19 cellular contexts compared by ENCODE assay signal in the genomic region with DNA sequence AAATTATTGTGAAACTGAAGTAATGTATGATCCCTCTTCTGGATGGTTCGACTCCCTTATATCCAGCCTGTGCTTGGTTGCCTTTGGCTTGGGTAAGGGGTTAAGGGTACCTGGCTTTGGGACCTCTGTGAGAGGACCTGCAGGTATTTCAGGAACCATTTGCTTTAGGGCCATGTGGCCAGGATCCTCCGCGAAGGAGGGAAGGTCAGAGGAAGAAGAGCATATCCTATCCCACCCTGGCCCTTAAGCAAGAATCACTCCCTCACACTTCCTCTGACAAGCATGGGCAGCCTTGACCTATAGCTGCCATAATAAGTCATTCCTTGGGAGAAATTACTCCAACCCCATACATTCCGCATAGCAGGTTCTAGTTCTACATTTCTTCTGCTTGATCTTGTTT. TPM values are rescaled to one million over a fixed set of nuclear protein-coding genes. Genes with fewer than 3 reads are reported as not detected.
DNase-seq lines count a peak whose midpoint lies in the region; ATAC-seq, FAIRE-seq and TF ChIP-seq lines count a peak whose summit lies in the region.
"Had no signal": no experiment of that assay in that cellular context is flagged by ENCODE, and none has a peak within 500 bp of the region (broad histone marks: within the 10 kb centered on the region; RNA-seq: fewer than 3 reads in every experiment).

No MANE protein-coding gene starts in this region.

- peak overlapping the region; percentile 93 for H3K27ac Mint-ChIP-seq in Calu3 (ENCODE audit: unreplicated experiment)
- H3K27ac Mint-ChIP-seq: activated naive CD4-positive, alpha-beta T cell treated with anti-CD3 and anti-CD28 coated beads, Interleukin-2, amount 50 U/mL, for 24 hours; activated T-cell treated with anti-CD3 and anti-CD28 coated beads, Interleukin-2, amount 50 U/mL, for 24 hours; stimulated activated naive CD8-positive, alpha-beta T cell treated with anti-CD3 and anti-CD28 coated beads, Interleukin-15, Interleukin-2, amounts not matched to agents 100 ng/mL and 50 ng/mL, for 24 hours had no signal

- no peaks in the 10 kb centered on the region for H4K20me1 ChIP-seq in keratinocyte (ENCODE audit: control insufficient read depth, extremely low read depth, insufficient read depth, low read length)

- H2BK15ac ChIP-seq in mesendoderm (replicated peaks; ENCODE audit: low read depth), result no peak overlapping the region

- H3K4me3 ChIP-seq in SJSA1 (no peak overlapping the region), keratinocyte (ENCODE audit: control insufficient read depth in 2 of 3, extremely low read depth in 1 of 3, insufficient read depth in 2 of 3, low read depth in 1 of 3, low read length in 3 of 3) (no peak overlapping the region), spleen (peak overlapping the region in 1 of 8 donors; percentile 39), mesendoderm (ENCODE audit: low read length) (no peak overlapping the region)
- H3K4me3 ChIP-seq: hepatocyte, ovary had no signal

- TF ChIP-seq POLR2A in spleen (IDR thresholded peaks at IDR 0.05), result no peak

- no peaks in the 10 kb centered on the region for H3K9me3 Mint-ChIP-seq in Calu3 (ENCODE audit: low read depth, unreplicated experiment)
- H3K9me3 Mint-ChIP-seq: activated naive CD4-positive, alpha-beta T cell treated with anti-CD3 and anti-CD28 coated beads, Interleukin-2, amount 50 U/mL, for 24 hours; activated T-cell treated with anti-CD3 and anti-CD28 coated beads, Interleukin-2, amount 50 U/mL, for 24 hours; stimulated activated naive CD8-positive, alpha-beta T cell treated with anti-CD3 and anti-CD28 coated beads, Interleukin-15, Interleukin-2, amounts not matched to agents 100 ng/mL and 50 ng/mL, for 24 hours had no signal

- no peak overlapping the region for H3K4me3 Mint-ChIP-seq in Calu3 (ENCODE audit: low read depth, unreplicated experiment)
- H3K4me3 Mint-ChIP-seq: activated naive CD4-positive, alpha-beta T cell treated with anti-CD3 and anti-CD28 coated beads, Interleukin-2, amount 50 U/mL, for 24 hours; activated T-cell treated with anti-CD3 and anti-CD28 coated beads, Interleukin-2, amount 50 U/mL, for 24 hours; stimulated activated naive CD8-positive, alpha-beta T cell treated with anti-CD3 and anti-CD28 coated beads, Interleukin-15, Interleukin-2, amounts not matched to agents 100 ng/mL and 50 ng/mL, for 24 hours had no signal

- H4K5ac ChIP-seq in mesendoderm (ENCODE audit: low read length), result no peak overlapping the region

- BruUV-seq in Calu3 (replicated peaks; lab: Mats Ljungman, UMichigan), result no TSS peak

- CTCF ChIA-PET in Calu3 (lab: Charles Lee), result no interaction called here

- no peak overlapping the region for H3K4ac ChIP-seq in mesendoderm (ENCODE audit: low read depth, low read length)

- in situ Hi-C loops in KBM-7 (cut with MboI; ENCODE audit: low pct_unique_long_range_greater_than_20kb, low sequenced_read_pairs), result no loop called here

- H4K8ac ChIP-seq in mesendoderm (ENCODE audit: low read depth, low read length), result no peak overlapping the region

- no peak overlapping the region for H2AK5ac ChIP-seq in mesendoderm (ENCODE audit: low read length)

- peaks cover 4% of the 10 kb centered on the region for H3K79me1 ChIP-seq in mesendoderm (ENCODE audit: low read length)

- peaks cover 2% of the 10 kb centered on the region for H3K9me1 ChIP-seq in keratinocyte (ENCODE audit: control insufficient read depth, extremely low read depth, insufficient read depth, low read length)

- H2BK5ac ChIP-seq in mesendoderm (ENCODE audit: low read length), result no peak overlapping the region

- H2AFZ ChIP-seq in keratinocyte (ENCODE audit: control insufficient read depth, low read length), result no peak overlapping the region
- H2AFZ ChIP-seq: hepatocyte had no signal

- peak overlapping the region; percentile 71; the same call in 1 of the 2 replicates for H3K27ac ChIP-seq in SJSA1
- H3K27ac ChIP-seq in keratinocyte (ENCODE audit: control insufficient read depth, insufficient read depth, low read length), result peak overlapping the region; percentile 6
- H3K27ac ChIP-seq in spleen, result peak overlapping the region in 7 of 8 donors; percentile 82 to 97 (median 87)
- H3K27ac ChIP-seq in mesendoderm (ENCODE audit: low read depth, low read length), result no peak overlapping the region
- H3K27ac ChIP-seq: ovary had no signal

- H3K4me1 Mint-ChIP-seq in Calu3 (ENCODE audit: low read depth, unreplicated experiment), result peaks cover 18% of the 10 kb centered on the region
- H3K4me1 Mint-ChIP-seq: activated naive CD4-positive, alpha-beta T cell treated with anti-CD3 and anti-CD28 coated beads, Interleukin-2, amount 50 U/mL, for 24 hours had no signal

- H3K4me1 ChIP-seq in SJSA1 (replicated peaks) (peaks cover 56% of the 10 kb centered on the region), keratinocyte (ENCODE audit: control insufficient read depth, extremely low read depth, insufficient read depth, low read length) (peaks cover 56% of the 10 kb centered on the region), spleen (peaks cover 15 to 90% (median 41%) of the 10 kb centered on the region in 6 donors), mesendoderm (ENCODE audit: control insufficient read depth, low read depth, low read length) (no peaks in the 10 kb centered on the region)

- H3K9me3 ChIP-seq in SJSA1 (replicated peaks), result no peaks in the 10 kb centered on the region
- H3K9me3 ChIP-seq in keratinocyte (ENCODE audit: control insufficient read depth, low read depth, low read length), result no peaks in the 10 kb centered on the region
- no peaks in the 10 kb centered on the region for H3K9me3 ChIP-seq in spleen
- H3K9me3 ChIP-seq: ovary had no signal

- H3K23ac ChIP-seq in mesendoderm (ENCODE audit: low read length), result no peak overlapping the region

- H3K36me3 Mint-ChIP-seq in Calu3 (ENCODE audit: insufficient read depth, unreplicated experiment), result peaks cover 9% of the 10 kb centered on the region
- H3K36me3 Mint-ChIP-seq: activated naive CD4-positive, alpha-beta T cell treated with anti-CD3 and anti-CD28 coated beads, Interleukin-2, amount 50 U/mL, for 24 hours had no signal

- FAIRE-seq in keratinocyte (lab: Jason Lieb, UNC), result no peak

- WGBS in spleen, 5 donors, result 55 to 75% (median 70%) methylated on average over 4 of the region's 4 CpGs
- WGBS in mesendoderm (ENCODE audit: extremely low coverage, insufficient coverage, low lambda C conversion rate), result no CpG with 5 or more reads among the region's 4 CpGs

- dilution Hi-C loops in keratinocyte (cut with MboI; ENCODE audit: extremely low pct_ligation_motif_present, low sequenced_read_pairs), result no loop called here

- no peak overlapping the region for H3K9ac ChIP-seq in keratinocyte (ENCODE audit: control insufficient read depth, extremely low read depth, insufficient read depth, low read length)
- H3K9ac ChIP-seq in mesendoderm (ENCODE audit: low read length), result no peak overlapping the region

- H3K27me3 ChIP-seq in SJSA1 (replicated peaks) (no peaks in the 10 kb centered on the region), keratinocyte (ENCODE audit: control insufficient read depth, extremely low read depth, insufficient read depth, low read length) (no peaks in the 10 kb centered on the region), spleen (replicated peaks in 1 of 7) (no peaks in the 10 kb centered on the region), mesendoderm (ENCODE audit: insufficient read depth, low read length, poor library complexity) (no peaks in the 10 kb centered on the region)
- H3K27me3 ChIP-seq: brain microvascular endothelial cell, hepatocyte, ovary had no signal

- no peak for ATAC-seq in GM19397 (IDR thresholded peaks at IDR 0.05; ENCODE audit: unreplicated experiment)
- ATAC-seq in HG02642 (IDR thresholded peaks at IDR 0.05; ENCODE audit: poor library complexity, unreplicated experiment), result no peak

- H3K79me2 ChIP-seq in keratinocyte (ENCODE audit: control insufficient read depth, insufficient read depth, low read length) (peaks cover 6% of the 10 kb centered on the region), mesendoderm (ENCODE audit: control insufficient read depth, insufficient read depth, low read length) (no peaks in the 10 kb centered on the region)
- H3K79me2 ChIP-seq: hepatocyte had no signal

- DNase-seq in Calu3 (no peak), SJSA1 (ENCODE audit: low read depth in 1 of 2, low spot score in 2 of 2) (no peak), keratinocyte (ENCODE audit: low read depth, low spot score) (no peak), spleen (no peak), mesendoderm (no peak), KBM-7 (no peak)
- DNase-seq: activated T-cell treated with anti-CD3 and anti-CD28 coated beads, Interleukin-2, amount 50 U/mL, for 24 hours; brain microvascular endothelial cell; H7; kidney glomerular epithelial cell; NCI-H1048; NCI-H748 treated with DMSO at 0.1 percent for 48 hours; ovary had no signal

- TF ChIP-seq CTCF in Calu3 (IDR thresholded peaks at IDR 0.05; ENCODE audit: unreplicated experiment) (no peak), keratinocyte (optimal IDR thresholded peaks at IDR 0.05 in 1 of 3, IDR thresholded peaks at IDR 0.05 in 1 of 3, conservative IDR thresholded peaks at IDR 0.05 in 1 of 3; ENCODE audit: extremely low read depth in 1 of 3, insufficient read depth in 2 of 3, low read length in 3 of 3) (no peak), spleen (IDR thresholded peaks at IDR 0.05 in 8 of 11, conservative IDR thresholded peaks at IDR 0.05 in 3 of 11) (no peak)

- H3K27me3 Mint-ChIP-seq in Calu3 (ENCODE audit: unreplicated experiment), result no peaks in the 10 kb centered on the region
- H3K27me3 Mint-ChIP-seq: stimulated activated naive CD8-positive, alpha-beta T cell treated with anti-CD3 and anti-CD28 coated beads, Interleukin-15, Interleukin-2, amounts not matched to agents 100 ng/mL and 50 ng/mL, for 24 hours had no signal

- H3K36me3 ChIP-seq in SJSA1 (peaks cover 10% of the 10 kb centered on the region), keratinocyte (ENCODE audit: control insufficient read depth in 2 of 2, extremely low read depth in 1 of 2, insufficient read depth in 2 of 2, low read length in 2 of 2) (no peaks in the 10 kb centered on the region), spleen (peaks cover 0 to 3% (median 0%) of the 10 kb centered on the region in 6 donors), mesendoderm (ENCODE audit: control insufficient read depth, insufficient read depth, low read length) (no peaks in the 10 kb centered on the region)
- H3K36me3 ChIP-seq: ovary had no signal

- H2BK120ac ChIP-seq in mesendoderm (ENCODE audit: low read depth, low read length), result no peak overlapping the region

- no peak overlapping the region for H3K18ac ChIP-seq in mesendoderm (ENCODE audit: low read length)

- intact Hi-C loops in Calu3 (cut with micrococcal nuclease; ENCODE audit: unreplicated experiment), result loop anchor here (5.0 kb wide), 4 partner anchors 51 to 126 kb away; no protein-coding TSS in a partner anchor
- intact Hi-C loops in spleen (cut with DNase I; ENCODE audit: low total_unique reads), result no loop called here

- H3K4me2 ChIP-seq in keratinocyte (ENCODE audit: control insufficient read depth, extremely low read depth, insufficient read depth, low read depth, low read length) (no peak overlapping the region), mesendoderm (ENCODE audit: low read length) (no peak overlapping the region)
- H3K4me2 ChIP-seq: hepatocyte had no signal

- H3K56ac ChIP-seq in mesendoderm (ENCODE audit: low read length), result no peak overlapping the region

RNA-seq across cellular contexts. Expression of gene TXNDC2, which starts 59.1 kb away (rescaled TPM):
- total RNA-seq in Calu3 (2022), result not detected in 2 replicates
- total RNA-seq in SJSA1 (2014; rRNA removed; shearing (Covaris generic)), result 0.05 TPM in 1 of 2 replicates, not detected in the other
- polyA plus RNA-seq in keratinocyte, result 0.03 TPM in 1 of 3 replicates, not detected in the others
- not detected for polyA plus RNA-seq in keratinocyte (2011; ENCODE audit: low read depth)
- polyA plus RNA-seq in keratinocyte (2011; cell fraction: cytosol; rRNA removed), result not detected in 2 replicates
- not detected in 2 replicates for polyA plus RNA-seq in keratinocyte (2011; cell fraction: nucleus; rRNA removed)
- 0.06 TPM in 1 of 2 replicates, not detected in the other for polyA plus RNA-seq in keratinocyte (2012; ENCODE audit: low replicate concordance)
- polyA minus RNA-seq in keratinocyte, result 0.16 TPM in 1 of 3 replicates, not detected in the others
- not detected for polyA minus RNA-seq in keratinocyte (2011; cell fraction: cytosol; rRNA and poly(A)+ RNA removed)
- not detected in 2 replicates for polyA minus RNA-seq in keratinocyte (2011; cell fraction: nucleus; rRNA and poly(A)+ RNA removed)
- total RNA-seq in spleen, result under 1 TPM in 5 of 7 donors, not detected in 2; 0.37 to 0.93 (median 0.43) TPM
- polyA plus RNA-seq in spleen, result under 1 TPM in 1 of 3 donors, not detected in 2; 0.03 TPM
- polyA plus RNA-seq in mesendoderm (2013, experiment 1 of 2), result 0.11 TPM
- 0.32 TPM for polyA plus RNA-seq in mesendoderm (2013, experiment 2 of 2)
- total RNA-seq: H7, hepatocyte, mucosa of gallbladder had no signal
